In the genomic region with DNA sequence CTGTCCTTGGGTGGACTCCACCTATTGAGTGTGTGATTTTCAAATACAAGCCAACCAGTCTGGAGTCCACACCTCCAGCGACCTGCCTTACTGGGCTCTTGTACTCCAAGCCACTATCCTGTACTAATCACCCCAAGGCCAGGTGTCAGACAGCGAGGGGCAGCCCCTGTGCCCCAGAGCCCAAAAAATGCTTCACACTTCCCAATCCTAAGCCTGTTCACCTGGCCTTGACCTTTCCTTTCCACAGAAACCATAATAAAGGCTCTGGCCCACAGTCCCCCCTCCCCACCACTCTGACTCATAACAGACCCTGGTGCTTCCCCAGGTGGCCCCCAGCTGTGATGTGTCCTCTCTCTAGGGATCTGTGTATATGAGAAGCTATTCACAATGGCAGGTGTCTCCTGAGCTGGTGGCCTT, we compare ENCODE assay signal across 14 cellular contexts. TPM values are rescaled to one million over a fixed set of nuclear protein-coding genes. Genes with fewer than 3 reads are reported as not detected.
A peak's percentile ranks its signal among the peaks of the same experiment; 100 is the strongest.
DNase-seq lines count a peak whose midpoint lies in the region; ATAC-seq and TF ChIP-seq lines count a peak whose summit lies in the region.
"Had no signal": no experiment of that assay in that cellular context is flagged by ENCODE, and none has a peak within 500 bp of the region (broad histone marks: within the 10 kb centered on the region; RNA-seq: fewer than 3 reads in every experiment).

No MANE protein-coding gene starts in this region.

- ATAC-seq in activated CD4-positive, CD25-positive, alpha-beta regulatory T cell treated with anti-CD3 and anti-CD28 coated beads, Interleukin-2, amount 50 U/mL, for 24 hours, result peak; percentile 58 to 77
- peak; percentile 50 for ATAC-seq in GM21528 (IDR thresholded peaks at IDR 0.05; ENCODE audit: low FRiP score, unreplicated experiment)
- peak; percentile 60 for ATAC-seq in HG03439 (IDR thresholded peaks at IDR 0.05; ENCODE audit: unreplicated experiment)

- 58 to 62% methylated on average over 2 of the region's 2 CpGs for WGBS in sigmoid colon, 2 donors

- no peak for DNase-seq in activated CD4-positive, CD25-positive, alpha-beta regulatory T cell (lab: John Stamatoyannopoulos, UW)
- DNase-seq in sigmoid colon (peak; percentile 36), iPS-NIHi7 (ENCODE audit: extremely low spot score) (no peak), AG20443 (ENCODE audit: low spot score) (no peak), kidney tubule cell (ENCODE audit: low spot score) (no peak)
- DNase-seq: activated effector memory CD4-positive, alpha-beta T cell treated with Interleukin-2 at 50 U/mL for 16 hours; DMS53; NCI-H345 had no signal

- no peaks in the 10 kb centered on the region for H3K4me1 ChIP-seq in sigmoid colon
- H3K4me1 ChIP-seq: esophagus muscularis mucosa had no signal

- no peak for TF ChIP-seq CTCF in sigmoid colon (IDR thresholded peaks at IDR 0.05)

- TF ChIP-seq POLR2A in sigmoid colon (IDR thresholded peaks at IDR 0.05), result no peak

- TF ChIP-seq EP300 in sigmoid colon (IDR thresholded peaks at IDR 0.05), result no peak

- no peaks in the 10 kb centered on the region for H3K36me3 ChIP-seq in sigmoid colon
- H3K36me3 ChIP-seq: esophagus muscularis mucosa had no signal

- intact Hi-C loops in sigmoid colon (cut with DNase I), result no loop called here

- peaks cover 0 to 21% (median 6%) of the 10 kb centered on the region in 3 donors for H3K27me3 ChIP-seq in sigmoid colon

- H3K27ac ChIP-seq in sigmoid colon, result no peak overlapping the region
- H3K27ac ChIP-seq: esophagus muscularis mucosa had no signal

- no peaks in the 10 kb centered on the region for H3K9me3 ChIP-seq in sigmoid colon
- H3K9me3 ChIP-seq: esophagus muscularis mucosa had no signal

- no peak overlapping the region for H3K4me3 ChIP-seq in sigmoid colon
- H3K4me3 ChIP-seq: esophagus muscularis mucosa had no signal

RNA-seq across cellular contexts. Expression of gene CD209, which starts 3.9 kb away (rescaled TPM):
- total RNA-seq in sigmoid colon, result 1 to 10 TPM; 1.4 to 6.4 (median 5.6) TPM
- polyA plus RNA-seq in sigmoid colon, result 10 to 100 TPM in 1 of 3 donors, 1 to 10 TPM in 2; 2.9 to 12.3 (median 3.6) TPM
- total RNA-seq: A172, LHCN-M2 had no signal

RNA-seq across cellular contexts. Expression of gene CLEC4G, which starts 11.5 kb away (rescaled TPM):
- 1 to 10 TPM; 1.4 to 3.6 (median 3.1) TPM for total RNA-seq in sigmoid colon
- under 1 TPM in 2 of 3 donors, not detected in 1; 0.45 to 0.46 TPM for polyA plus RNA-seq in sigmoid colon
- total RNA-seq: A172, LHCN-M2 had no signal

RNA-seq across cellular contexts. Expression of gene CLEC4M, which starts 19.6 kb away (rescaled TPM):
- total RNA-seq in sigmoid colon, result 1 to 10 TPM in 1 of 4 donors, not detected in 3; 1.4 TPM
- under 1 TPM in 2 of 3 donors, not detected in 1; under 0.01 to 0.82 TPM for polyA plus RNA-seq in sigmoid colon
- total RNA-seq: esophagus muscularis mucosa, LHCN-M2 had no signal

RNA-seq across cellular contexts. Expression of gene FCER2, which starts 41.5 kb away (rescaled TPM):
- 1 to 10 TPM in 1 of 4 donors, under 1 TPM in 3; 0.27 to 2.5 (median 0.61) TPM for total RNA-seq in sigmoid colon
- 10 to 100 TPM in 1 of 3 donors, under 1 TPM in 1, not detected in 1; 0.46 to 14.7 TPM for polyA plus RNA-seq in sigmoid colon
- total RNA-seq: A172, LHCN-M2 had no signal
